Comparison of ENCODE assay signal across 31 cellular contexts in genomic region chr3:52880047-52880446, GRCh38. TPM values are rescaled to one million over a fixed set of nuclear protein-coding genes. Genes with fewer than 3 reads are reported as not detected.
DNase-seq lines count a peak whose midpoint lies in the region; ATAC-seq, FAIRE-seq and TF ChIP-seq lines count a peak whose summit lies in the region.
"Had no signal": no experiment of that assay in that cellular context is flagged by ENCODE, and none has a peak within 500 bp of the region (broad histone marks: within the 10 kb centered on the region; RNA-seq: fewer than 3 reads in every experiment).

No MANE protein-coding gene starts in this region.

- peak overlapping the region; percentile 22 for H3K27ac Mint-ChIP-seq in central memory CD8-positive, alpha-beta T cell (ENCODE audit: low read depth)
- no peak overlapping the region for H3K27ac Mint-ChIP-seq in activated CD8-positive, alpha-beta memory T cell treated with anti-CD3 and anti-CD28 coated beads, Interleukin-2, amount 10 ng/mL, durations not matched to agents 7 days and 5 days
- H3K27ac Mint-ChIP-seq: activated CD8-positive, alpha-beta T cell treated with anti-CD3 and anti-CD28 coated beads for 36 hours; activated naive CD4-positive, alpha-beta T cell treated with anti-CD3 and anti-CD28 coated beads, Interleukin-2, amount 10 ng/mL, durations not matched to agents 7 days and 5 days; stimulated activated naive CD8-positive, alpha-beta T cell treated with anti-CD3 and anti-CD28 coated beads, Interleukin-15, Interleukin-2, amounts not matched to agents 100 ng/mL and 50 ng/mL, for 24 hours had no signal

- no peaks in the 10 kb centered on the region for H3K27me3 Mint-ChIP-seq in central memory CD8-positive, alpha-beta T cell
- no peaks in the 10 kb centered on the region for H3K27me3 Mint-ChIP-seq in activated CD8-positive, alpha-beta memory T cell treated with anti-CD3 and anti-CD28 coated beads, Interleukin-2, amount 10 ng/mL, durations not matched to agents 7 days and 5 days
- H3K27me3 Mint-ChIP-seq: activated CD8-positive, alpha-beta T cell treated with anti-CD3 and anti-CD28 coated beads for 36 hours; activated naive CD4-positive, alpha-beta T cell treated with anti-CD3 and anti-CD28 coated beads, Interleukin-2, amount 10 ng/mL, durations not matched to agents 7 days and 5 days; stimulated activated naive CD8-positive, alpha-beta T cell treated with anti-CD3 and anti-CD28 coated beads, Interleukin-15, Interleukin-2, amounts not matched to agents 100 ng/mL and 50 ng/mL, for 24 hours had no signal

- WGBS in GM23248 (ENCODE audit: low coverage in 1 of 2, low lambda C conversion rate in 2 of 2, missing lambda C conversion rate in 2 of 2), 2 experiments, result 90 to 95% methylated on average over 5 of the region's 5 CpGs

- no peaks in the 10 kb centered on the region for H3F3A ChIP-seq in GM23248 (ENCODE audit: insufficient read depth)

- H3K79me2 ChIP-seq in GM23248 (ENCODE audit: insufficient read depth), result 0 out of 2 replicates have a peak, but pooled peaks cover 8% of the 10 kb centered on the region

- DNase-seq in GM12892 (ENCODE audit: insufficient read length) (no peak), GM23248 (no peak), frontal cortex (ENCODE audit: low spot score in 2 of 2) (no peak)
- DNase-seq in central memory CD8-positive, alpha-beta T cell (ENCODE audit: low spot score in 2 of 2), result no peak
- DNase-seq in activated CD8-positive, alpha-beta memory T cell treated with anti-CD3 and anti-CD28 coated beads, Interleukin-2, amount 10 ng/mL, durations not matched to agents 7 days and 5 days, result no peak
- no peak for DNase-seq in stimulated activated CD4-positive, alpha-beta T cell treated with anti-CD3 and anti-CD28 coated beads, Interleukin-4, amount 100 ng/mL, for 4 hours
- DNase-seq: activated CD8-positive, alpha-beta T cell treated with anti-CD3 and anti-CD28 coated beads for 36 hours; activated naive CD4-positive, alpha-beta T cell treated with anti-CD3 and anti-CD28 coated beads, Interleukin-2, amount 10 ng/mL, durations not matched to agents 7 days and 5 days; activated T-cell treated with anti-CD3 and anti-CD28 coated beads, Interleukin-2, amount 50 U/mL, for 48 hours; Caco-2; DND-41; kidney glomerular epithelial cell; NCI-H1694; NCI-H2171 treated with DMSO at 0.1 percent for 48 hours; NCI-H526; right cardiac atrium; SIG-M5; spleen; stimulated activated CD4-positive, alpha-beta T cell treated with anti-CD3 and anti-CD28 coated beads, Interleukin-2, amount 100 ng/mL, for 48 hours; thyroid gland had no signal

- H3K36me3 Mint-ChIP-seq in central memory CD8-positive, alpha-beta T cell (ENCODE audit: insufficient read depth), result peaks cover 3% of the 10 kb centered on the region
- H3K36me3 Mint-ChIP-seq in activated CD8-positive, alpha-beta memory T cell treated with anti-CD3 and anti-CD28 coated beads, Interleukin-2, amount 10 ng/mL, durations not matched to agents 7 days and 5 days, result peaks cover 18% of the 10 kb centered on the region

- H3K27me3 ChIP-seq in GM23248 (replicated peaks; ENCODE audit: insufficient read depth), result no peaks in the 10 kb centered on the region
- H3K27me3 ChIP-seq: BLaER1 treated with 17β-estradiol and CSF1 and Interleukin-3, amounts not matched to agents 10 nM and 100 nM; cardiac muscle cell; spleen; thyroid gland had no signal

- H3K4me1 Mint-ChIP-seq in central memory CD8-positive, alpha-beta T cell, result peaks cover 55% of the 10 kb centered on the region
- H3K4me1 Mint-ChIP-seq in activated CD8-positive, alpha-beta memory T cell treated with anti-CD3 and anti-CD28 coated beads, Interleukin-2, amount 10 ng/mL, durations not matched to agents 7 days and 5 days, result peaks cover 22% of the 10 kb centered on the region

- no peak overlapping the region for H2AFZ ChIP-seq in GM23248
- H2AFZ ChIP-seq: parathyroid adenoma had no signal

- no peak for TF ChIP-seq POLR2A in GM12892 (IDR thresholded peaks at IDR 0.05; ENCODE audit: low read depth, low read length)

- H4K20me1 ChIP-seq in GM23248 (ENCODE audit: insufficient read depth), result no peaks in the 10 kb centered on the region

- no peak overlapping the region for H3K9ac ChIP-seq in GM23248
- H3K9ac ChIP-seq: BLaER1 treated with 17β-estradiol and CSF1 and Interleukin-3, amounts not matched to agents 10 nM and 100 nM; parathyroid adenoma had no signal

- ATAC-seq in GM19463 (IDR thresholded peaks at IDR 0.05; ENCODE audit: unreplicated experiment), result peak; percentile 22
- peak; percentile 32 for ATAC-seq in HG02759 (IDR thresholded peaks at IDR 0.05; ENCODE audit: unreplicated experiment)
- no peak for ATAC-seq in central memory CD8-positive, alpha-beta T cell (replicated peaks; ENCODE audit: extremely low read depth, poor library complexity, severe bottlenecking)
- no peak for ATAC-seq in activated CD8-positive, alpha-beta memory T cell treated with anti-CD3 and anti-CD28 coated beads, Interleukin-2, amount 10 ng/mL, durations not matched to agents 7 days and 5 days
- ATAC-seq: activated CD8-positive, alpha-beta T cell treated with anti-CD3 and anti-CD28 coated beads for 36 hours; right cardiac atrium had no signal

- no peaks in the 10 kb centered on the region for H3K36me3 ChIP-seq in GM23248 (ENCODE audit: low read depth)
- H3K36me3 ChIP-seq: cardiac muscle cell, thyroid gland had no signal

- FAIRE-seq in GM12892 (lab: Jason Lieb, UNC) (peak; percentile 85), frontal cortex (lab: Jason Lieb, UNC) (no peak)
- FAIRE-seq: HepG2 had no signal

- H3K4me1 ChIP-seq in GM23248 (ENCODE audit: insufficient read depth), result no peaks in the 10 kb centered on the region
- H3K4me1 ChIP-seq: parathyroid adenoma had no signal

- CTCF ChIA-PET in activated CD8-positive, alpha-beta memory T cell treated with anti-CD3 and anti-CD28 coated beads, Interleukin-2, amount 10 ng/mL, durations not matched to agents 7 days and 5 days (lab: Charles Lee), result interaction anchor here (2.4 kb wide), 1 partner anchor 12 kb away, joined by 10 read pairs; no protein-coding TSS in a partner anchor

- H3K9me3 Mint-ChIP-seq in central memory CD8-positive, alpha-beta T cell, result no peaks in the 10 kb centered on the region
- H3K9me3 Mint-ChIP-seq in activated CD8-positive, alpha-beta memory T cell treated with anti-CD3 and anti-CD28 coated beads, Interleukin-2, amount 10 ng/mL, durations not matched to agents 7 days and 5 days (ENCODE audit: low read depth), result no peaks in the 10 kb centered on the region
- H3K9me3 Mint-ChIP-seq: activated CD8-positive, alpha-beta T cell treated with anti-CD3 and anti-CD28 coated beads for 36 hours had no signal

- no peak overlapping the region for H3K27ac ChIP-seq in GM23248
- H3K27ac ChIP-seq: BLaER1 treated with 17β-estradiol and CSF1 and Interleukin-3, amounts not matched to agents 10 nM and 100 nM; cardiac muscle cell; parathyroid adenoma; spleen; thyroid gland had no signal

- in situ Hi-C loops in GM23248 (cut with MboI), result no loop called here

- H3K9me3 ChIP-seq in GM23248 (ENCODE audit: low read depth), result no peaks in the 10 kb centered on the region
- H3K9me3 ChIP-seq: Caco-2, spleen, thyroid gland had no signal

- H3K4me3 Mint-ChIP-seq in central memory CD8-positive, alpha-beta T cell, result no peak overlapping the region
- no peak overlapping the region for H3K4me3 Mint-ChIP-seq in activated CD8-positive, alpha-beta memory T cell treated with anti-CD3 and anti-CD28 coated beads, Interleukin-2, amount 10 ng/mL, durations not matched to agents 7 days and 5 days
- H3K4me3 Mint-ChIP-seq: activated CD8-positive, alpha-beta T cell treated with anti-CD3 and anti-CD28 coated beads for 36 hours; activated naive CD4-positive, alpha-beta T cell treated with anti-CD3 and anti-CD28 coated beads, Interleukin-2, amount 10 ng/mL, durations not matched to agents 7 days and 5 days; stimulated activated naive CD8-positive, alpha-beta T cell treated with anti-CD3 and anti-CD28 coated beads, Interleukin-15, Interleukin-2, amounts not matched to agents 100 ng/mL and 50 ng/mL, for 24 hours had no signal

- no peaks in the 10 kb centered on the region for H3K9me2 ChIP-seq in GM23248 (ENCODE audit: insufficient read depth)

- H3K4me2 ChIP-seq in GM23248 (ENCODE audit: unreplicated experiment), result no peak overlapping the region
- H3K4me2 ChIP-seq: BLaER1 treated with 17β-estradiol and CSF1 and Interleukin-3, amounts not matched to agents 10 nM and 100 nM had no signal

- H3K4me3 ChIP-seq in GM23248, result no peak overlapping the region
- H3K4me3 ChIP-seq: BLaER1 treated with 17β-estradiol and CSF1 and Interleukin-3, amounts not matched to agents 10 nM and 100 nM; cardiac muscle cell; lung; spleen; thyroid gland had no signal

RNA-seq across cellular contexts. Expression of gene STIMATE, which starts 17.3 kb away (rescaled TPM):
- polyA plus RNA-seq in GM12892 (2012; ENCODE audit: missing spikeins), result 4.5 TPM
- total RNA-seq in GM23248 (2014; rRNA removed; shearing (Covaris generic)), result 10.3 and 11.5 TPM in 2 replicates
- 9.2 and 9.3 TPM in 2 replicates for polyA plus RNA-seq in GM23248 (2016; fragmentation: Nextera tagmentation; extraction: Ambion mirVana)
- total RNA-seq in frontal cortex, result 12.6 TPM
- total RNA-seq in activated CD8-positive, alpha-beta memory T cell treated with anti-CD3 and anti-CD28 coated beads, Interleukin-2, amount 10 ng/mL, durations not matched to agents 7 days and 5 days, result 10 to 100 TPM; 43.3 to 47.8 TPM

RNA-seq across cellular contexts. Expression of gene MUSTN1, which starts 45.2 kb away (rescaled TPM):
- polyA plus RNA-seq in GM12892 (2012; ENCODE audit: missing spikeins), result 0.59 TPM
- total RNA-seq in GM23248 (2014; rRNA removed; shearing (Covaris generic)), result not detected in 2 replicates
- polyA plus RNA-seq in GM23248 (2016; fragmentation: Nextera tagmentation; extraction: Ambion mirVana), result not detected in 2 replicates
- total RNA-seq in frontal cortex, result not detected
- total RNA-seq in activated CD8-positive, alpha-beta memory T cell treated with anti-CD3 and anti-CD28 coated beads, Interleukin-2, amount 10 ng/mL, durations not matched to agents 7 days and 5 days, result 1 to 10 TPM in 1 of 2 experiments, under 1 TPM in 1; 0.40 to 3.0 TPM
- total RNA-seq: activated CD8-positive, alpha-beta T cell treated with anti-CD3 and anti-CD28 coated beads for 36 hours; cardiac muscle cell; dermis microvascular lymphatic vessel endothelial cell had no signal
- polyA plus RNA-seq: AG04450, cardiac muscle cell, neural cell had no signal

RNA-seq across cellular contexts. Expression of gene ITIH4, which starts 49.6 kb away (rescaled TPM):
- polyA plus RNA-seq in GM12892 (2012; ENCODE audit: missing spikeins), result 0.78 TPM
- 0.11 TPM in 1 of 2 replicates, not detected in the other for total RNA-seq in GM23248 (2014; rRNA removed; shearing (Covaris generic))
- polyA plus RNA-seq in GM23248 (2016; fragmentation: Nextera tagmentation; extraction: Ambion mirVana), result not detected in 2 replicates
- 6.1 TPM for total RNA-seq in frontal cortex
- total RNA-seq in activated CD8-positive, alpha-beta memory T cell treated with anti-CD3 and anti-CD28 coated beads, Interleukin-2, amount 10 ng/mL, durations not matched to agents 7 days and 5 days, result 10 to 100 TPM; 18.0 to 24.9 TPM

Comparison
In these comparisons a context has a peak if more than half of its experiments do, and no peak if none do; other contexts are left out.
1. ATAC-seq: peak in GM19463 (single experiment) and HG02759 (single experiment); none in central memory CD8-positive, alpha-beta T cell (single experiment) and activated CD8-positive, alpha-beta memory T cell treated with anti-CD3 and anti-CD28 coated beads, Interleukin-2, amount 10 ng/mL, durations not matched to agents 7 days and 5 days (single experiment).